Comparison of ENCODE assay signal across 1 cellular context in genomic region chr19:10864538-10864899, GRCh38.
A peak's percentile ranks its signal among the peaks of the same experiment; 100 is the strongest.
TF ChIP-seq lines count a peak whose summit lies in the region.

No MANE protein-coding gene starts in this region.

TF ChIP-seq in K562, 482 proteins besides CTCF, POLR2A, EP300 and RAD21 (continued from another document):
- 0 out of 2 replicates have a peak, but pooled peaks have one; percentile 33 for TF ChIP-seq RBFOX2 (IDR thresholded peaks at IDR 0.05; ENCODE audit: low read depth, low read length)
- peak; percentile 43; the same call in 1 of the 2 replicates for TF ChIP-seq BHLHE40 (IDR thresholded peaks at IDR 0.05; ENCODE audit: low read length)
- TF ChIP-seq ZNF143 (CRISPR knock-in tag; IDR thresholded peaks at IDR 0.05): no peak
- TF ChIP-seq FOXJ2 (tag; IDR thresholded peaks at IDR 0.05): no peak
- no peak for TF ChIP-seq CREM (IDR thresholded peaks at IDR 0.05; ENCODE audit: low read depth)
- no peak for TF ChIP-seq PRPF4 (IDR thresholded peaks at IDR 0.05; ENCODE audit: insufficient read depth, low read depth, low read length, poor library complexity, severe bottlenecking)
- 0 out of 2 replicates have a peak, but pooled peaks have one; percentile 3 for TF ChIP-seq HDAC2 (IDR thresholded peaks at IDR 0.05)
- no peak for TF ChIP-seq MEF2D (tag; conservative IDR thresholded peaks at IDR 0.05; ENCODE audit: low read depth)
- TF ChIP-seq ZNF436 (CRISPR knock-in tag; IDR thresholded peaks at IDR 0.05): no peak
- TF ChIP-seq HCFC1 (IDR thresholded peaks at IDR 0.05; ENCODE audit: low read depth, low read length): 0 out of 2 replicates have a peak, but pooled peaks have one; percentile 29
- TF ChIP-seq ZNF699 (CRISPR knock-in tag; IDR thresholded peaks at IDR 0.05; ENCODE audit: insufficient replicate concordance): no peak
- no peak for TF ChIP-seq XRCC5 (IDR thresholded peaks at IDR 0.05; ENCODE audit: low read depth, low read length)
- no peak for TF ChIP-seq HMG20A (CRISPR knock-in tag; conservative IDR thresholded peaks at IDR 0.05)
- no peak for TF ChIP-seq HMBOX1 (IDR thresholded peaks at IDR 0.05)
- TF ChIP-seq KDM1A (IDR thresholded peaks at IDR 0.05): 0 out of 4 replicates have a peak, but pooled peaks of 1 of the 2 experiments have one; percentile 7
